In the genomic region with DNA sequence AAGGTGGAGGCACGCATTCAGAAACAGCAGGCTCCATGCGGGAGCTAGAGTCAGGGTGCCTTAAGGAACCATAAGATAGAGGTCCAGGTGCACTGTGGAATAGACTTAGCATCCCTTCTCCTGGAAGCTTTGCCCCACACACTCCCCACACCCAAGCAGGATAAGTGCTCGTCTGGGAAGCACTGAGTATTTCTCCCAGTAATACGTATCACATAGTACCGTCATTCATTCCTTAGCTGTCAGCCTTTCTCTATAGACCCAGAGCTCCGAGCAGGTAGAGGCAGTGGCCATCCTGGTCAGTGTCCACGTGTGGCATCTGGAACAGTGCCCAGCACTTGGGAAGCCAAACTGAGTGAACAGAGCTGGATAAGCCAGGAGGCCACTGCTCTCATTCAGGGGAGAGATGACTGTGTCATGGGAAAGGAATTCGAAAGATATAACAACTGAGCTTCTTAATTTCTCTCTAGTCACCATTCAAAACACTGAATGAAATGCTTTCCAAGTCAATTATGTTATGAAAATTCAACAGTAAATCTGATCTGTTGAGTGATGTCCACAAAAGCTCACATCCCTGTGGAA, we compare ENCODE assay signal across 10 cellular contexts. TPM values are rescaled to one million over a fixed set of nuclear protein-coding genes. Genes with fewer than 3 reads are reported as not detected.
DNase-seq lines count a peak whose midpoint lies in the region; ATAC-seq, FAIRE-seq and TF ChIP-seq lines count a peak whose summit lies in the region.
"Had no signal": no experiment of that assay in that cellular context is flagged by ENCODE, and none has a peak within 500 bp of the region (broad histone marks: within the 10 kb centered on the region; RNA-seq: fewer than 3 reads in every experiment).

No MANE protein-coding gene starts in this region.

- H3K27ac ChIP-seq in esophagus muscularis mucosa (replicated peaks in 1 of 4) (peak overlapping the region in 3 of 4 donors; percentile 8 to 18 (median 18)), mesodermal cell (ENCODE audit: low read depth, low read length, severe bottlenecking) (peak overlapping the region; percentile 44)
- H3K27ac ChIP-seq: BLaER1 treated with 17β-estradiol and CSF1 and Interleukin-3, amounts not matched to agents 10 nM and 100 nM had no signal

- no peak overlapping the region for H3K4me3 ChIP-seq in esophagus muscularis mucosa
- H3K4me3 ChIP-seq in mesodermal cell (ENCODE audit: extremely low read depth, insufficient read depth, low read length, poor library complexity, severe bottlenecking), result no peak overlapping the region
- H3K4me3 ChIP-seq: BLaER1 treated with 17β-estradiol and CSF1 and Interleukin-3, amounts not matched to agents 10 nM and 100 nM had no signal

- DNase-seq in AG08395 (ENCODE audit: low spot score) (peak; percentile 77), RKO (ENCODE audit: low spot score) (peak; percentile 21), esophagus muscularis mucosa (ENCODE audit: extremely low spot score) (no peak), KG1 (lab: John Stamatoyannopoulos, UW) (no peak), GM12892 (ENCODE audit: insufficient read length) (no peak)
- no peak for DNase-seq in stimulated activated CD4-positive, alpha-beta T cell treated with anti-CD3 and anti-CD28 coated beads, Interleukin-2, amount 100 ng/mL, for 48 hours
- DNase-seq: activated CD4-positive, alpha-beta memory T cell treated with anti-CD3 and anti-CD28 coated beads for 36 hours had no signal

- intact Hi-C loops in esophagus muscularis mucosa (cut with DNase I), result no loop called here

- H3K4me1 ChIP-seq in esophagus muscularis mucosa, result peaks cover 51 to 73% (median 67%) of the 10 kb centered on the region in 4 donors
- peaks cover 34% of the 10 kb centered on the region for H3K4me1 ChIP-seq in mesodermal cell (ENCODE audit: control insufficient read depth, insufficient read depth, low read length, poor library complexity, severe bottlenecking)

- FAIRE-seq in GM12892 (lab: Jason Lieb, UNC), result no peak

- TF ChIP-seq CTCF in esophagus muscularis mucosa (IDR thresholded peaks at IDR 0.05), result no peak

- no peak for ATAC-seq in HG02884 (IDR thresholded peaks at IDR 0.05; ENCODE audit: unreplicated experiment)

- WGBS in esophagus muscularis mucosa, result 74% methylated on average over 5 of the region's 8 CpGs
- WGBS in mesodermal cell (ENCODE audit: insufficient coverage in 2 of 2), 2 experiments, result 76 to 84% methylated on average over 6 to 7 of the region's 8 CpGs

- H3K36me3 ChIP-seq in esophagus muscularis mucosa (no peaks in the 10 kb centered on the region), mesodermal cell (ENCODE audit: control insufficient read depth, insufficient read depth, low read length) (no peaks in the 10 kb centered on the region)

- H3K9me3 ChIP-seq in esophagus muscularis mucosa (no peaks in the 10 kb centered on the region), mesodermal cell (ENCODE audit: control insufficient read depth, low read length) (no peaks in the 10 kb centered on the region)
- H3K9me3 ChIP-seq: BLaER1 treated with 17β-estradiol and CSF1 and Interleukin-3, amounts not matched to agents 10 nM and 100 nM had no signal

- no peak for TF ChIP-seq EP300 in esophagus muscularis mucosa (IDR thresholded peaks at IDR 0.05)

- H3K27me3 ChIP-seq in esophagus muscularis mucosa, result no peaks in the 10 kb centered on the region
- H3K27me3 ChIP-seq: BLaER1 treated with 17β-estradiol and CSF1 and Interleukin-3, amounts not matched to agents 10 nM and 100 nM had no signal

- TF ChIP-seq POLR2A in esophagus muscularis mucosa (IDR thresholded peaks at IDR 0.05; ENCODE audit: low read depth), result no peak
- no peak for TF ChIP-seq POLR2A in GM12892 (IDR thresholded peaks at IDR 0.05; ENCODE audit: low read depth, low read length)

RNA-seq across cellular contexts. Expression of a gene that starts 9.9 kb away (rescaled TPM):
- total RNA-seq in esophagus muscularis mucosa, result 10 to 100 TPM; 51.7 to 75.9 (median 71.1) TPM
- polyA plus RNA-seq in mesodermal cell (2013, experiment 1 of 2), result 28.5 TPM
- 27.2 TPM for polyA plus RNA-seq in mesodermal cell (2013, experiment 2 of 2)
- 12.2 TPM for polyA plus RNA-seq in GM12892 (2012; ENCODE audit: missing spikeins)

RNA-seq across cellular contexts. Expression of a gene that starts 52.2 kb away (rescaled TPM):
- 100 to 1,000 TPM in 1 of 4 donors, 10 to 100 TPM in 3; 30.3 to 120 (median 40.8) TPM for total RNA-seq in esophagus muscularis mucosa
- 312 TPM for polyA plus RNA-seq in mesodermal cell (2013, experiment 1 of 2)
- polyA plus RNA-seq in mesodermal cell (2013, experiment 2 of 2), result 262 TPM
- polyA plus RNA-seq in GM12892 (2012; ENCODE audit: missing spikeins), result 126 TPM

Comparison
In these comparisons a context has a peak if more than half of its experiments do, and no peak if none do; other contexts are left out.
1. DNase-seq: peak in AG08395 (single experiment) and RKO (single experiment); none in esophagus muscularis mucosa (single experiment), KG1 (single experiment), GM12892 (single experiment) and stimulated activated CD4-positive, alpha-beta T cell treated with anti-CD3 and anti-CD28 coated beads, Interleukin-2, amount 100 ng/mL, for 48 hours (0 of 2).